ENCODE assay signal across 7 cellular contexts in the genomic region with DNA sequence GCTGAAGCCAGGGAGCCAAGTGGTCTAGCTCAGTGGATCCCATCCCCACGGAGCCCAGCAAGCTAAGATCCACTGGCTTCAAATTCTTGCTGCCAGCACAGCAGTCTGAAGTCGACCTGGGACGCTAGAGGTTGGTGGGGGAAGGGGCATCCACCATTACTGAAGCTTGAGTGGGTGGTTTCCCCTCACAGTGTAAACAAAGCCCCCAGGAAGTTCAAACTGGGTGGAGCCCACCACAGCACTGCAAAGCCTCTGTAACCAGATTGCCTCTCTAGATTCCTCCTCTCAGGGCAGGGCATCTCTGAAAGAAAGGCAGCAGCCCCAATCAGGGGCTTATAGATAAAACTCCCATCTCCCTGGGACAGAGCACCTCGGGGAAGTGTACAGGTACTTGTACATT. TPM values are rescaled to one million over a fixed set of nuclear protein-coding genes. Genes with fewer than 3 reads are reported as not detected.
"Had no signal": no experiment of that assay in that cellular context is flagged by ENCODE, and none has a peak within 500 bp of the region (broad histone marks: within the 10 kb centered on the region; RNA-seq: fewer than 3 reads in every experiment).

No MANE protein-coding gene starts in this region.

RNA-seq across cellular contexts. Expression of gene TEX51, which starts 58.1 kb away (rescaled TPM):
- total RNA-seq: M059J, OCI-LY7, PC-9, Right ventricle myocardium inferior, RPMI7951, SJCRH30, SK-MEL-5 had no signal
